In the genomic region with DNA sequence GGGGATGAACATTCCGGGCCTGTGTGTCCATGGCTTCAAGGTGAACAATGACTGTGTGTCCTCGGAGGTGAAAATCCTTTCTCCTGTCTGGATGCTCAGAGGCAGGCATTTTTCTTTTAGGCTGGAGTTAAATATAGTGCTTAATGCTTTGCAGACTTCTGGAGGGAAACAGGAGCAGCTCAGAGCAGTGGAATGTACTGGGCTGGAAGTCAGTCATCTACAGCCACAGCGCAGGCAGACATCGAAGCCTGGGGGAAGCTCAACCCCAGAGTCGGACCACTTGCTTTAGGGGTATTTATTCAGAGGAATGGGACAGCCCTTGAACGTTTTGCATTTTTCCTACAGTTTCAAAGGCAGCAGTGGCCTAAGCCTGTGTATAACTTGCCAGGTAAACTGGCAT, we compare ENCODE assay signal across 30 cellular contexts.
"Had no signal": no experiment of that assay in that cellular context is flagged by ENCODE, and none has a peak within 500 bp of the region (broad histone marks: within the 10 kb centered on the region; RNA-seq: fewer than 3 reads in every experiment).

No MANE protein-coding gene starts in this region.

- H3K27ac ChIP-seq: brain microvascular endothelial cell, epithelial cell of prostate, foreskin keratinocyte, gastrocnemius medialis, WERI-Rb-1 had no signal

- H3K36me3 Mint-ChIP-seq: activated naive CD8-positive, alpha-beta T cell had no signal

- H3K27ac Mint-ChIP-seq: activated B cell treated with CpG ODN at 0.5 μM for 24 hours; activated CD8-positive, alpha-beta T cell treated with anti-CD3 and anti-CD28 coated beads for 36 hours; activated naive CD8-positive, alpha-beta T cell; activated T-helper 17 cell treated with anti-CD3 and anti-CD28 coated beads, Interleukin-2, amount 50 U/mL, for 72 hours; effector memory CD8-positive, alpha-beta T cell; T-helper 17 cell; T-helper 2 cell treated with Interferon-gamma antibody and Interleukin-4, amounts not matched to agents 5 μg/mL and 100 μg/mL, for 36 hours had no signal

- H3K4me3 Mint-ChIP-seq: activated B cell treated with CpG ODN at 0.5 μM for 24 hours; activated CD8-positive, alpha-beta T cell treated with anti-CD3 and anti-CD28 coated beads for 36 hours; activated naive CD8-positive, alpha-beta T cell; activated T-cell treated with anti-CD3 and anti-CD28 coated beads, Interleukin-2, amount 50 U/mL, for 4 hours; activated T-helper 17 cell treated with anti-CD3 and anti-CD28 coated beads, Interleukin-2, amount 50 U/mL, for 72 hours; effector memory CD8-positive, alpha-beta T cell; T-helper 17 cell; T-helper 2 cell treated with Interferon-gamma antibody and Interleukin-4, amounts not matched to agents 5 μg/mL and 100 μg/mL, for 36 hours had no signal

- H3K36me3 ChIP-seq: brain microvascular endothelial cell, gastrocnemius medialis, WERI-Rb-1 had no signal

- DNase-seq: activated B cell treated with CpG ODN at 0.5 μM for 24 hours; activated CD4-positive, alpha-beta T cell treated with anti-CD3 and anti-CD28 coated beads for 48 hours; activated CD4-positive, alpha-beta T cell treated with anti-CD3 and anti-CD28 coated beads, Interleukin-2, amount 50 U/mL, for 1 hour; activated CD4-positive, alpha-beta T cell treated with anti-CD3 and anti-CD28 coated beads, Interleukin-2, amount 50 U/mL, for 48 hours; activated CD8-positive, alpha-beta memory T cell treated with anti-CD3 and anti-CD28 coated beads for 24 hours; activated CD8-positive, alpha-beta T cell treated with anti-CD3 and anti-CD28 coated beads for 36 hours; activated effector memory CD4-positive, alpha-beta T cell treated with Interleukin-2 at 50 U/mL for 16 hours; activated gamma-delta T cell treated with Interleukin-2 at 50 U/mL for 16 hours; activated naive CD4-positive, alpha-beta T cell treated with anti-CD3 and anti-CD28 coated beads, Interleukin-2, amount 50 U/mL, for 16 hours; activated naive CD4-positive, alpha-beta T cell treated with Interleukin-2 at 50 U/mL for 16 hours; activated T-cell treated with anti-CD3 and anti-CD28 coated beads, Interleukin-2, amount 50 U/mL, for 4 hours; amniotic stem cell; anterior cingulate cortex; brain microvascular endothelial cell; caudate nucleus; cortex of kidney; dermis blood vessel endothelial cell; effector CD4-positive, alpha-beta T cell; effector memory CD8-positive, alpha-beta T cell; foreskin keratinocyte; gastrocnemius medialis; T-helper 1 cell; T-helper 17 cell; T1000; WERI-Rb-1 had no signal

- H3K4me1 ChIP-seq: foreskin keratinocyte had no signal

- H3K9me3 Mint-ChIP-seq: activated B cell treated with CpG ODN at 0.5 μM for 24 hours; activated CD8-positive, alpha-beta T cell treated with anti-CD3 and anti-CD28 coated beads for 36 hours; activated T-cell treated with anti-CD3 and anti-CD28 coated beads, Interleukin-2, amount 50 U/mL, for 4 hours; activated T-helper 17 cell treated with anti-CD3 and anti-CD28 coated beads, Interleukin-2, amount 50 U/mL, for 72 hours; effector memory CD8-positive, alpha-beta T cell; T-helper 2 cell treated with Interferon-gamma antibody and Interleukin-4, amounts not matched to agents 5 μg/mL and 100 μg/mL, for 36 hours had no signal

- ATAC-seq: activated CD4-positive, CD25-positive, alpha-beta regulatory T cell treated with anti-CD3 and anti-CD28 coated beads, Interleukin-2, amount 50 U/mL, for 24 hours; activated CD8-positive, alpha-beta T cell treated with anti-CD3 and anti-CD28 coated beads for 36 hours; activated T-cell treated with anti-CD3 and anti-CD28 coated beads, Interleukin-2, amount 50 U/mL, for 4 hours; activated T-helper 17 cell treated with anti-CD3 and anti-CD28 coated beads, Interleukin-2, amount 50 U/mL, for 72 hours; effector memory CD8-positive, alpha-beta T cell; foreskin keratinocyte; gastrocnemius medialis; T-helper 17 cell had no signal

- H3K27me3 Mint-ChIP-seq: activated naive CD8-positive, alpha-beta T cell; activated T-helper 17 cell treated with anti-CD3 and anti-CD28 coated beads, Interleukin-2, amount 50 U/mL, for 72 hours had no signal

- H3K4me3 ChIP-seq: gastrocnemius medialis had no signal

- H3K4me1 Mint-ChIP-seq: activated T-helper 17 cell treated with anti-CD3 and anti-CD28 coated beads, Interleukin-2, amount 50 U/mL, for 72 hours; T-helper 17 cell had no signal

- H3K9me3 ChIP-seq: gastrocnemius medialis had no signal
